Comparison of ENCODE assay signal across 1 cellular context in the genomic region with DNA sequence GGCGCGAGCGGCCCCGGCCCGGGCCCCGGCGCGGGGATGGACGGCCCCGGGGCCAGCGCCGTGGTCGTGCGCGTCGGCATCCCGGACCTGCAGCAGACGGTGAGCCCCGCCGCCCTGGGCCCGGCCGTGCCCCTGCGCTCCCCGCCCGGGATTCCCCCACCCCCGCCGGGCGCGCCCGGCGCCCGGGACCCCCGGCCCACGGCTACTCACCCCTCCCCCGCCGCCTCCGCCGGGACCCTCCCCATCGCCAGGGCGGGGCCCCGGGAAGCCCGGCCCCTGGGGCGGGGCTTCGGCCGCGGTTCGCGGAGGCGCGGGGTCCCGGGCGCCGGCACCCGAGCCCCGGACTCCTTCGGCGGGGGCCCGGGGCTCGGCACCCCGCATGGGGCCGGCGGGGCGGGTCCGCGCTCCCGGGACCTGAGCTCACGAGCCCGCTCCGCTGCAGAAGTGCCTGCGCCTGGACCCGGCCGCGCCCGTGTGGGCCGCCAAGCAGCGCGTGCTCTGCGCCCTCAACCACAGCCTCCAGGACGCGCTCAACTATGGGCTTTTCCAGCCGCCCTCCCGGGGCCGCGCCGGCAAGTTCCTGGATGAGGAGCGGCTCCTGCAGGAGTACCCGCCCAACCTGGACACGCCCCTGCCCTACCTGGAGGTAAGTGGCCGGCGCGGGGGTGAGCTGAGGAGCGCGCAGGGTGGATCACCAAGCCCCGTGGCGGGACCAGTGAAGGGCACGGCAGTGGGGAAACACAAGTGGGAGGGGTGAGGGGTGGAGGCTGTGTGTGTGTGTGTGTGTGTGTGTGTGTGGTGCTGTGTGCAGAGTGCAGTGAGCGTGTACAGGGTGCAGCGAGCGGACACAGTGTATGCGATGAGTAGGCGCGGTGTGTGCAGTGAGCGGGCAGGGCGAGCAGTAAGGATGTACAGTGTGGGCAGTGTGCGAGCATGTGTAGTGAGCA.
TF ChIP-seq lines count a peak whose summit lies in the region.

No MANE protein-coding gene starts in this region.

TF ChIP-seq in GM12878, 131 proteins besides CTCF, POLR2A, EP300 and RAD21 (continued from another document):
- TF ChIP-seq, protein P1, sequence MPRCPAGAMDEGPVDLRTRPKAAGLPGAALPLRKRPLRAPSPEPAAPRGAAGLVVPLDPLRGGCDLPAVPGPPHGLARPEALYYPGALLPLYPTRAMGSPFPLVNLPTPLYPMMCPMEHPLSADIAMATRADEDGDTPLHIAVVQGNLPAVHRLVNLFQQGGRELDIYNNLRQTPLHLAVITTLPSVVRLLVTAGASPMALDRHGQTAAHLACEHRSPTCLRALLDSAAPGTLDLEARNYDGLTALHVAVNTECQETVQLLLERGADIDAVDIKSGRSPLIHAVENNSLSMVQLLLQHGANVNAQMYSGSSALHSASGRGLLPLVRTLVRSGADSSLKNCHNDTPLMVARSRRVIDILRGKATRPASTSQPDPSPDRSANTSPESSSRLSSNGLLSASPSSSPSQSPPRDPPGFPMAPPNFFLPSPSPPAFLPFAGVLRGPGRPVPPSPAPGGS (IDR thresholded peaks at IDR 0.05; ENCODE audit: borderline replicate concordance, insufficient read depth, low read depth, low read length, poor library complexity, severe bottlenecking), result peak; percentile 90
- TF ChIP-seq STAT3 (IDR thresholded peaks at IDR 0.05; ENCODE audit: low read depth, low read length), result no peak
- no peak for TF ChIP-seq NFXL1 (IDR thresholded peaks at IDR 0.05; ENCODE audit: borderline replicate concordance)
- TF ChIP-seq HDGF (IDR thresholded peaks at IDR 0.05), result no peak
- TF ChIP-seq ZZZ3 (IDR thresholded peaks at IDR 0.05; ENCODE audit: control insufficient read depth, insufficient read length, low read depth), result no peak
- no peak for TF ChIP-seq SP1 (IDR thresholded peaks at IDR 0.05; ENCODE audit: low read depth, low read length)
